In the genomic region with DNA sequence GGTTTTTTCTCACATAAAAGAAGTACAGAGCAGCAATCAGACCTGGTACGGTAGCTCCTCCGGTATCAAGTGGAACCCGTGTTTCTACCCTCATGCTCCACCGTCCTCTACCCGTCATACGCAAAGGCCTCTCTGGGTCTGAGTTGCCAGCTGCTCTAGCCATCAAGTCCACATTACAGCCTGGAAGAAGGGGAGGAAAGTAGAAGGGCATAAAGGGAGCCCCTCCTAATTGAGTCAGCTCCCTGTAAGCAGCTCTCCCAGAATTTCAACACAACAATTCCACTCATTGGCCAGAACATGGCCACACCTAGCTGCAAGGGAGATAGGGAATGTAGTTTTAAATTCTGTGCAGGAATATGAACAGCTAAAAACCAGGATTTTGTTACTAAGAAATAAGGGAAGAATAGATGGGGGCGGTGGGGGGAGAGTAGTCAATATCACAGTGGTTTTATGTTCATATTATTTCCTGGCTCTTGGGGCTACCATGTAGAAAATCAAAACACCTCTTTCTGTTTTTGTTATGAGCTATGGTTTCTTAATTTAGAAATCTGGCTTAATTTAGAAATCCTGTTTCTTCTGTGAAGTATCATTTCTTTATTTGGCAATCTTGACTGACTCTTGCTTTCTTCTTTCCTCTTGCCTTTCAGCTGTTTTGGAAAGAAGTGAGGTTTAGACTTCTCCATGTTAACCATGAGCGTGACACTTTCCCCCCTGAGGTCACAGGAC, we compare ENCODE assay signal across 17 cellular contexts.
DNase-seq lines count a peak whose midpoint lies in the region; ATAC-seq and TF ChIP-seq lines count a peak whose summit lies in the region.
"Had no signal": no experiment of that assay in that cellular context is flagged by ENCODE, and none has a peak within 500 bp of the region (broad histone marks: within the 10 kb centered on the region; RNA-seq: fewer than 3 reads in every experiment).

No MANE protein-coding gene starts in this region.

- H3K27me3 ChIP-seq in dorsolateral prefrontal cortex (no peaks in the 10 kb centered on the region), lung (ENCODE audit: control insufficient read depth, insufficient read depth) (no peaks in the 10 kb centered on the region)
- H3K27me3 ChIP-seq: pancreas had no signal

- no peaks in the 10 kb centered on the region for H3K9me3 ChIP-seq in lung (ENCODE audit: control insufficient read depth in 2 of 2, insufficient read depth in 1 of 2, low read length in 1 of 2)
- H3K9me3 ChIP-seq: pancreas had no signal

- H3K27ac ChIP-seq in dorsolateral prefrontal cortex: peak overlapping the region in 58 of 59 donors; percentile 66 to 97 (median 90)
- H3K27ac ChIP-seq in lung (ENCODE audit: low read depth in 1 of 2, low read length in 1 of 2): peak overlapping the region in 1 of 2 donors; percentile 47
- H3K27ac ChIP-seq in temporal lobe (ENCODE audit: low read depth, low read length): peak overlapping the region; percentile 92
- H3K27ac ChIP-seq: pancreas had no signal

- H3K36me3 ChIP-seq in lung (ENCODE audit: control insufficient read depth in 2 of 2, insufficient read depth in 2 of 2, low read length in 2 of 2): peaks cover 0 to 2% of the 10 kb centered on the region in 2 donors
- H3K36me3 ChIP-seq: pancreas had no signal

- TF ChIP-seq CTCF in dorsolateral prefrontal cortex (IDR thresholded peaks at IDR 0.05 in 54 of 56, conservative IDR thresholded peaks at IDR 0.05 in 2 of 56; ENCODE audit: low read depth in 1 of 56, partially characterized antibody in 56 of 56) (no peak), lung (IDR thresholded peaks at IDR 0.05; ENCODE audit: control extremely low read depth, extremely low read depth) (no peak)

- 80 to 90% methylated on average over 8 of the region's 8 CpGs for WGBS in lung, 2 donors

- intact Hi-C loops in dorsolateral prefrontal cortex (cut with DNase I): no loop called here

- H3K4me1 ChIP-seq in lung (ENCODE audit: control insufficient read depth in 2 of 2, insufficient read depth in 2 of 2, low read length in 2 of 2): peaks cover 0 to 6% of the 10 kb centered on the region in 2 donors
- H3K4me1 ChIP-seq: pancreas had no signal

- ATAC-seq in GM21576 (IDR thresholded peaks at IDR 0.05; ENCODE audit: unreplicated experiment) (peak; percentile 43), lung (ENCODE audit: insufficient read depth, low FRiP score) (peak; percentile 47), GM19395 (IDR thresholded peaks at IDR 0.05; ENCODE audit: unreplicated experiment) (no peak)
- ATAC-seq: activated CD8-positive, alpha-beta T cell treated with anti-CD3 and anti-CD28 coated beads for 36 hours; activated T-cell treated with anti-CD3 and anti-CD28 coated beads, Interleukin-2, amount 50 U/mL, for 72 hours; pancreas; stimulated activated effector memory CD8-positive, alpha-beta T cell treated with anti-CD3 and anti-CD28 coated beads, Interleukin-12 subunit alpha, Interleukin-12 subunit beta, amount 100 ng/mL, for 72 hours had no signal

- DNase-seq in dorsolateral prefrontal cortex (no peak), lung (ENCODE audit: low spot score) (no peak), NCI-H128 (lab: John Stamatoyannopoulos, UW; ENCODE audit: unreplicated experiment) (no peak), NK-92 (lab: John Stamatoyannopoulos, UW; ENCODE audit: unreplicated experiment) (no peak), RPMI8226 (no peak)
- DNase-seq: activated CD8-positive, alpha-beta T cell treated with anti-CD3 and anti-CD28 coated beads for 36 hours; activated T-cell treated with anti-CD3 and anti-CD28 coated beads, Interleukin-2, amount 50 U/mL, for 72 hours; HCEC 1CT; islet precursor cell; MV-4-11; NCI-H82; pancreas had no signal

- peak overlapping the region in 34 of 59 donors; percentile 0 to 44 (median 22) for H3K4me3 ChIP-seq in dorsolateral prefrontal cortex
- H3K4me3 ChIP-seq in lung: no peak overlapping the region
- H3K4me3 ChIP-seq: pancreas, smooth muscle cell had no signal
